1 cellular context compared by ENCODE assay signal in the genomic region with DNA sequence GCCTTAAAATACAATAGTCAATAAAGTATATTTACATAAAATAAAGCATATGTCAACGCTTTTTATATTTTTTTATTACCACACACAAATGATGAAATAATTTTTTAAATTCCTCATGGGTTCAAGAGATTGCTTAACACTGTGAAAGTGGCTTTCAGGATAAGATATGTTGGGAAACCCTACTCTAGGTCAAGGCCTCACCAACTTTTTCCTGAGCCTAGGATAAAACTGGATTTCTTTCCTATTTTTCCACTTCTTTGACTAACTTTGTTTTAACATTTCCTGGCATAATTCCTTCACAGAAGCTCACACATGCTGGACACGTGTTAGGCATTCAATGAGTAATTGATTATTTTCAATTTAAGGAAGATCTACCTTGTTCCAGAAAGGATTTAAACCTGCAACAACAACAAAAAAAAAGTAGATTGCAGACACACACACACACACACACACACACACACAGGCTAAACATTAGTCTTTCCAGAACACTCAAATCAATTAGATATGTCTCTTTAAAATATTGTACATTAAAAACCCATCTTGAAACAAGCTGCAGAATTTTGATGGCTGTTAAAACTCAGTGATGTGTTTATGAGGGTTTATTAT.
A peak's percentile ranks its signal among the peaks of the same experiment; 100 is the strongest.
TF ChIP-seq lines count a peak whose summit lies in the region.

No MANE protein-coding gene starts in this region.

TF ChIP-seq in K562, 482 proteins besides CTCF, POLR2A, EP300 and RAD21:
- TF ChIP-seq, protein P1, sequence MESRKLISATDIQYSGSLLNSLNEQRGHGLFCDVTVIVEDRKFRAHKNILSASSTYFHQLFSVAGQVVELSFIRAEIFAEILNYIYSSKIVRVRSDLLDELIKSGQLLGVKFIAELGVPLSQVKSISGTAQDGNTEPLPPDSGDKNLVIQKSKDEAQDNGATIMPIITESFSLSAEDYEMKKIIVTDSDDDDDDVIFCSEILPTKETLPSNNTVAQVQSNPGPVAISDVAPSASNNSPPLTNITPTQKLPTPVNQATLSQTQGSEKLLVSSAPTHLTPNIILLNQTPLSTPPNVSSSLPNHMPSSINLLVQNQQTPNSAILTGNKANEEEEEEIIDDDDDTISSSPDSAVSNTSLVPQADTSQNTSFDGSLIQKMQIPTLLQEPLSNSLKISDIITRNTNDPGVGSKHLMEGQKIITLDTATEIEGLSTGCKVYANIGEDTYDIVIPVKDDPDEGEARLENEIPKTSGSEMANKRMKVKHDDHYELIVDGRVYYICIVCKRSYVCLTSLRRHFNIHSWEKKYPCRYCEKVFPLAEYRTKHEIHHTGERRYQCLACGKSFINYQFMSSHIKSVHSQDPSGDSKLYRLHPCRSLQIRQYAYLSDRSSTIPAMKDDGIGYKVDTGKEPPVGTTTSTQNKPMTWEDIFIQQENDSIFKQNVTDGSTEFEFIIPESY (CRISPR knock-in tag; IDR thresholded peaks at IDR 0.05): no peak
- TF ChIP-seq, protein P2, sequence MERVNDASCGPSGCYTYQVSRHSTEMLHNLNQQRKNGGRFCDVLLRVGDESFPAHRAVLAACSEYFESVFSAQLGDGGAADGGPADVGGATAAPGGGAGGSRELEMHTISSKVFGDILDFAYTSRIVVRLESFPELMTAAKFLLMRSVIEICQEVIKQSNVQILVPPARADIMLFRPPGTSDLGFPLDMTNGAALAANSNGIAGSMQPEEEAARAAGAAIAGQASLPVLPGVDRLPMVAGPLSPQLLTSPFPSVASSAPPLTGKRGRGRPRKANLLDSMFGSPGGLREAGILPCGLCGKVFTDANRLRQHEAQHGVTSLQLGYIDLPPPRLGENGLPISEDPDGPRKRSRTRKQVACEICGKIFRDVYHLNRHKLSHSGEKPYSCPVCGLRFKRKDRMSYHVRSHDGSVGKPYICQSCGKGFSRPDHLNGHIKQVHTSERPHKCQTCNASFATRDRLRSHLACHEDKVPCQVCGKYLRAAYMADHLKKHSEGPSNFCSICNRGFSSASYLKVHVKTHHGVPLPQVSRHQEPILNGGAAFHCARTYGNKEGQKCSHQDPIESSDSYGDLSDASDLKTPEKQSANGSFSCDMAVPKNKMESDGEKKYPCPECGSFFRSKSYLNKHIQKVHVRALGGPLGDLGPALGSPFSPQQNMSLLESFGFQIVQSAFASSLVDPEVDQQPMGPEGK (CRISPR knock-in tag; IDR thresholded peaks at IDR 0.05; ENCODE audit: borderline replicate concordance): no peak
- TF ChIP-seq KAT7 (CRISPR knock-in tag; IDR thresholded peaks at IDR 0.05; ENCODE audit: borderline replicate concordance): no peak
- TF ChIP-seq ZNF766 (CRISPR knock-in tag; conservative IDR thresholded peaks at IDR 0.05): no peak
- no peak for TF ChIP-seq ZNF24 (IDR thresholded peaks at IDR 0.05)
- TF ChIP-seq POU5F1 (IDR thresholded peaks at IDR 0.05; ENCODE audit: borderline replicate concordance, low read depth, low read length, partially characterized antibody): no peak
- no peak for TF ChIP-seq CEBPG (CRISPR knock-in tag; IDR thresholded peaks at IDR 0.05)
- TF ChIP-seq CEBPG (tag; conservative IDR thresholded peaks at IDR 0.05 in 1 of 2, IDR thresholded peaks at IDR 0.05 in 1 of 2): peak; percentile 28 to 48; a peak in 3 of 4 replicates
- TF ChIP-seq CEBPB (tag; IDR thresholded peaks at IDR 0.05): peak; percentile 34; the same call in 1 of the 2 replicates
- TF ChIP-seq, protein P3, sequence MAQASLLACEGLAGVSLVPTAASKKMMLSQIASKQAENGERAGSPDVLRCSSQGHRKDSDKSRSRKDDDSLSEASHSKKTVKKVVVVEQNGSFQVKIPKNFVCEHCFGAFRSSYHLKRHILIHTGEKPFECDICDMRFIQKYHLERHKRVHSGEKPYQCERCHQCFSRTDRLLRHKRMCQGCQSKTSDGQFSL (CRISPR knock-in tag; IDR thresholded peaks at IDR 0.05): no peak
- TF ChIP-seq, protein P3 (tag; IDR thresholded peaks at IDR 0.05): no peak
- no peak for TF ChIP-seq HDAC8 (tag; IDR thresholded peaks at IDR 0.05)
- TF ChIP-seq, protein P4, sequence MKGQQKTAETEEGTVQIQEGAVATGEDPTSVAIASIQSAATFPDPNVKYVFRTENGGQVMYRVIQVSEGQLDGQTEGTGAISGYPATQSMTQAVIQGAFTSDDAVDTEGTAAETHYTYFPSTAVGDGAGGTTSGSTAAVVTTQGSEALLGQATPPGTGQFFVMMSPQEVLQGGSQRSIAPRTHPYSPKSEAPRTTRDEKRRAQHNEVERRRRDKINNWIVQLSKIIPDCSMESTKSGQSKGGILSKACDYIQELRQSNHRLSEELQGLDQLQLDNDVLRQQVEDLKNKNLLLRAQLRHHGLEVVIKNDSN (CRISPR knock-in tag; IDR thresholded peaks at IDR 0.05): no peak
- TF ChIP-seq, protein P5, sequence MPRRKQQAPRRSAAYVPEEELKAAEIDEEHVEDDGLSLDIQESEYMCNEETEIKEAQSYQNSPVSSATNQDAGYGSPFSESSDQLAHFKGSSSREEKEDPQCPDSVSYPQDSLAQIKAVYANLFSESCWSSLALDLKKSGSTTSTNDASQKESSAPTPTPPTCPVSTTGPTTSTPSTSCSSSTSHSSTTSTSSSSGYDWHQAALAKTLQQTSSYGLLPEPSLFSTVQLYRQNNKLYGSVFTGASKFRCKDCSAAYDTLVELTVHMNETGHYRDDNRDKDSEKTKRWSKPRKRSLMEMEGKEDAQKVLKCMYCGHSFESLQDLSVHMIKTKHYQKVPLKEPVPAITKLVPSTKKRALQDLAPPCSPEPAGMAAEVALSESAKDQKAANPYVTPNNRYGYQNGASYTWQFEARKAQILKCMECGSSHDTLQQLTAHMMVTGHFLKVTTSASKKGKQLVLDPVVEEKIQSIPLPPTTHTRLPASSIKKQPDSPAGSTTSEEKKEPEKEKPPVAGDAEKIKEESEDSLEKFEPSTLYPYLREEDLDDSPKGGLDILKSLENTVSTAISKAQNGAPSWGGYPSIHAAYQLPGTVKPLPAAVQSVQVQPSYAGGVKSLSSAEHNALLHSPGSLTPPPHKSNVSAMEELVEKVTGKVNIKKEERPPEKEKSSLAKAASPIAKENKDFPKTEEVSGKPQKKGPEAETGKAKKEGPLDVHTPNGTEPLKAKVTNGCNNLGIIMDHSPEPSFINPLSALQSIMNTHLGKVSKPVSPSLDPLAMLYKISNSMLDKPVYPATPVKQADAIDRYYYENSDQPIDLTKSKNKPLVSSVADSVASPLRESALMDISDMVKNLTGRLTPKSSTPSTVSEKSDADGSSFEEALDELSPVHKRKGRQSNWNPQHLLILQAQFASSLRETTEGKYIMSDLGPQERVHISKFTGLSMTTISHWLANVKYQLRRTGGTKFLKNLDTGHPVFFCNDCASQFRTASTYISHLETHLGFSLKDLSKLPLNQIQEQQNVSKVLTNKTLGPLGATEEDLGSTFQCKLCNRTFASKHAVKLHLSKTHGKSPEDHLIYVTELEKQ (CRISPR knock-in tag; IDR thresholded peaks at IDR 0.05): no peak
- no peak for TF ChIP-seq RBM22 (IDR thresholded peaks at IDR 0.05; ENCODE audit: low read depth, low read length, poor library complexity, severe bottlenecking)
- no peak for TF ChIP-seq MAFG (tag; conservative IDR thresholded peaks at IDR 0.05)
- no peak for TF ChIP-seq KLF13 (tag; IDR thresholded peaks at IDR 0.05; ENCODE audit: borderline replicate concordance, low read depth)
